19 cellular contexts compared by ENCODE assay signal in the genomic region with DNA sequence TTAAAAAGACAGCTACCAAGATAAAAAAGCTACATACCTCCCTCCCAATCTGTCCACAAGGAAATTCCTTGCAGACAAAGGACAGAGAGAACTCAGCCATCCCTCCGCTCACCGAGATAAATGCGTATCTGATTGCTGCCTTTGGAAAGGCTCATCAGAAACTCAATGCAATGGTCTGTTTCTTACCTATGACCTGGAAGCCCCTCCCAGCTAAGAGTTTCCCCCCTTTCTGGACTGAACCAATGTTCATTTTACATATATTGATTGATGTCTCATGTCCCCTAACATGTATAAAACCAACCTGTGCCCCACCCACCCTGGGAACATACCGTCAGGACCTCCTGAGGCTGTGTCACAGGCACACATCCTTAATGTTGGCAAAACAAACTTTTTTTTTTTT. TPM values are rescaled to one million over a fixed set of nuclear protein-coding genes. Genes with fewer than 3 reads are reported as not detected.
A peak's percentile ranks its signal among the peaks of the same experiment; 100 is the strongest.
DNase-seq lines count a peak whose midpoint lies in the region; ATAC-seq and TF ChIP-seq lines count a peak whose summit lies in the region.
"Had no signal": no experiment of that assay in that cellular context is flagged by ENCODE, and none has a peak within 500 bp of the region (broad histone marks: within the 10 kb centered on the region; RNA-seq: fewer than 3 reads in every experiment).

No MANE protein-coding gene starts in this region.

- H3K4me3 ChIP-seq in H7 (ENCODE audit: insufficient read depth, low read depth, low read length) (no peak overlapping the region), neural progenitor cell (no peak overlapping the region), left lung (no peak overlapping the region)
- H3K4me3 ChIP-seq: HAP-1, SK-N-MC had no signal

- no peak for TF ChIP-seq CTCF in chondrocyte (IDR thresholded peaks at IDR 0.05)
- no peak for TF ChIP-seq CTCF in neural progenitor cell (IDR thresholded peaks at IDR 0.05)
- no peak for TF ChIP-seq CTCF in left lung (IDR thresholded peaks at IDR 0.05)

- peaks cover 16% of the 10 kb centered on the region for H3F3A ChIP-seq in neural progenitor cell (ENCODE audit: low read depth)

- H3K36me3 Mint-ChIP-seq in chondrocyte (ENCODE audit: low read depth) (peaks cover 8% of the 10 kb centered on the region), neural progenitor cell (peaks cover 20% of the 10 kb centered on the region)

- H3K27ac Mint-ChIP-seq in chondrocyte (ENCODE audit: unreplicated experiment) (peak overlapping the region; percentile 66), neural progenitor cell (no peak overlapping the region)

- H2AFZ ChIP-seq in neural progenitor cell (replicated peaks) = no peak overlapping the region

- no peak overlapping the region for H3K4me2 ChIP-seq in neural progenitor cell

- intact Hi-C loops in left lung (cut with DNase I) = no loop called here

- no peaks in the 10 kb centered on the region for H3K27me3 Mint-ChIP-seq in chondrocyte (ENCODE audit: low read depth)
- H3K27me3 Mint-ChIP-seq in neural progenitor cell (ENCODE audit: insufficient read depth, low read depth) = peaks cover 5% of the 10 kb centered on the region
- H3K27me3 Mint-ChIP-seq: CD4-positive, CD25-positive, alpha-beta regulatory T cell had no signal

- H3K4me1 Mint-ChIP-seq in chondrocyte (ENCODE audit: low read depth) (peaks cover 10% of the 10 kb centered on the region), neural progenitor cell (peaks cover 2% of the 10 kb centered on the region)

- no peaks in the 10 kb centered on the region; the same call in none of the 2 replicates for H3K36me3 ChIP-seq in H7 (replicated peaks; ENCODE audit: control insufficient read depth, insufficient read depth, low read length)
- H3K36me3 ChIP-seq in neural progenitor cell = no peaks in the 10 kb centered on the region
- H3K36me3 ChIP-seq in left lung = peaks cover 0 to 27% of the 10 kb centered on the region in 2 donors

- peak; percentile 32 for DNase-seq in Daoy (ENCODE audit: low read depth)
- DNase-seq in H7 = peak; percentile 25
- DNase-seq in chondrocyte (ENCODE audit: low spot score) = no peak
- peak; percentile 26 for DNase-seq in neural progenitor cell (ENCODE audit: low spot score)
- no peak for DNase-seq in DMS 273 treated with DMSO at 0.1 percent for 48 hours (lab: John Stamatoyannopoulos, UW)
- DNase-seq in left lung = no peak
- DNase-seq: CD4-positive, CD25-positive, alpha-beta regulatory T cell; DMS153; GDM1; KG1; NCI-H1092 treated with DMSO at 0.1 percent for 48 hours; NCI-H1436 treated with DMSO at 0.1 percent for 48 hours; NCI-H1930; NCI-H2227 treated with DMSO at 0.1 percent for 48 hours; NCI-H510A; SHP77 treated with DMSO at 0.1 percent for 48 hours had no signal

- H3K9me3 ChIP-seq in neural progenitor cell (ENCODE audit: low read depth) = no peaks in the 10 kb centered on the region
- no peaks in the 10 kb centered on the region for H3K9me3 ChIP-seq in left lung
- H3K9me3 ChIP-seq: HAP-1 had no signal

- ATAC-seq in GM21526 (IDR thresholded peaks at IDR 0.05; ENCODE audit: low FRiP score, unreplicated experiment) (no peak), left lung (no peak)

- H3K79me2 ChIP-seq in neural progenitor cell (ENCODE audit: low read depth) = peaks cover 49% of the 10 kb centered on the region

- H3K27me3 ChIP-seq in H7 (ENCODE audit: control insufficient read depth, insufficient read depth, low read length) (no peaks in the 10 kb centered on the region), neural progenitor cell (no peaks in the 10 kb centered on the region), left lung (no peaks in the 10 kb centered on the region)

- no peak overlapping the region for H3K4me3 Mint-ChIP-seq in chondrocyte (ENCODE audit: unreplicated experiment)
- peak overlapping the region; percentile 16 for H3K4me3 Mint-ChIP-seq in neural progenitor cell
- H3K4me3 Mint-ChIP-seq: CD4-positive, CD25-positive, alpha-beta regulatory T cell had no signal

- H3K9me3 Mint-ChIP-seq in chondrocyte (ENCODE audit: low read depth) (no peaks in the 10 kb centered on the region), neural progenitor cell (no peaks in the 10 kb centered on the region)
- H3K9me3 Mint-ChIP-seq: CD4-positive, CD25-positive, alpha-beta regulatory T cell had no signal

- H4K20me1 ChIP-seq in neural progenitor cell (ENCODE audit: low read depth) = peaks cover 75% of the 10 kb centered on the region

- H3K27ac ChIP-seq in neural progenitor cell = no peak overlapping the region
- H3K27ac ChIP-seq in left lung = no peak overlapping the region
- H3K27ac ChIP-seq: SK-N-MC had no signal

- H3K4me1 ChIP-seq in neural progenitor cell (no peaks in the 10 kb centered on the region), left lung (no peaks in the 10 kb centered on the region)
- H3K4me1 ChIP-seq: HAP-1 had no signal

- no peak overlapping the region for H3K9ac ChIP-seq in neural progenitor cell

RNA-seq across cellular contexts. Expression of a gene that starts 11.6 kb away (rescaled TPM):
- 18.2 and 19.9 TPM in 2 replicates for total RNA-seq in Daoy (2014; rRNA removed; shearing (Covaris generic))
- total RNA-seq in H7 (2014; rRNA removed; shearing (Covaris generic)) = 126 and 129 TPM in 2 replicates
- 61.0 to 66.2 TPM (median 65.9 TPM) in 3 replicates for total RNA-seq in chondrocyte
- 48.8 and 148 TPM in 2 replicates for total RNA-seq in neural progenitor cell (ENCODE audit: low replicate concordance)
- total RNA-seq in left lung = 10 to 100 TPM; 63.1 to 63.6 TPM

RNA-seq across cellular contexts. Expression of a gene that starts 47.1 kb away (rescaled TPM):
- total RNA-seq in Daoy (2014; rRNA removed; shearing (Covaris generic)) = 31.3 and 33.9 TPM in 2 replicates
- 130 and 135 TPM in 2 replicates for total RNA-seq in H7 (2014; rRNA removed; shearing (Covaris generic))
- 32.8 to 127 TPM (median 125 TPM) in 3 replicates for total RNA-seq in chondrocyte
- 46.0 and 106 TPM in 2 replicates for total RNA-seq in neural progenitor cell (ENCODE audit: low replicate concordance)
- total RNA-seq in left lung = 100 to 1,000 TPM; 238 to 291 TPM

Comparison
In these comparisons a context has a peak if more than half of its experiments do, and no peak if none do; other contexts are left out.
1. DNase-seq: peak in Daoy (single experiment), H7 (single experiment) and neural progenitor cell (single experiment); none in chondrocyte (single experiment), DMS 273 treated with DMSO at 0.1 percent for 48 hours (single experiment) and left lung (0 of 2).